ENCODE assay signal across 8 cellular contexts in the genomic region with DNA sequence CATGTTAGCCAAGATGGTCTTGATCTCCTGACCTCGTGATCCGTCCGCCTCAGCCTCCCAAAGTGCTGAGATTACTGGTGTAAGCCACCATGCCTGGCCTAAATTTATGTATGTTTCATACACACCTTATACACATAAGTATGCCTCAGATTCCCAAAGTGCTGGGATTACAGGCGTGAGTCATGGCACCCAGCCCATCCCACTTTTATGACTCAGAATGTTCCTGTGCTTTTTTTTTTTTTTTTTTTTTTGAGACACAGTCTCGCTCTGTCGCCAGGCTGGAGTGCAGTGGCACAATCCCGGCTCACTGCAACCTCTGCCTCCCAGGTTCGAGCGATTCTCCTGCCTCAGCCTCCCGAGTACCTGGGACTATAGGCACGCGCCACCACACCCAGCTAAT.
A peak's percentile ranks its signal among the peaks of the same experiment; 100 is the strongest.
DNase-seq lines count a peak whose midpoint lies in the region; ATAC-seq and TF ChIP-seq lines count a peak whose summit lies in the region.
"Not testable (repeated sequence)": the region's sequence is repeated elsewhere in the genome, so short reads cannot be mapped to it uniquely, and the experiment has no call there.

No MANE protein-coding gene starts in this region.

- peak overlapping the region; percentile 24 for H3K27ac ChIP-seq in RWPE2 (ENCODE audit: poor library complexity, severe bottlenecking)
- H3K27ac ChIP-seq in epithelial cell of prostate = not testable (repeated sequence)

- peaks cover 38% of the 10 kb centered on the region for H3K36me3 Mint-ChIP-seq in osteocyte (ENCODE audit: unreplicated experiment)

- DNase-seq in A172 (ENCODE audit: low spot score) = peak; percentile 86
- peak; percentile 85 for DNase-seq in EL
- peak; percentile 87 for DNase-seq in HT1080 (ENCODE audit: low read depth)
- peak; percentile 74 for DNase-seq in RWPE2 (ENCODE audit: low spot score)
- peak; percentile 62 for DNase-seq in astrocyte of the cerebellum (ENCODE audit: low read depth)
- DNase-seq in epithelial cell of prostate (ENCODE audit: low read depth, low spot score) = peak; percentile 33
- peak; percentile 29 for DNase-seq in hepatic stellate cell (ENCODE audit: low spot score)
- not testable (repeated sequence) for DNase-seq in osteocyte (ENCODE audit: extremely low spot score, unreplicated experiment)

- not testable (repeated sequence) for H3K4me1 Mint-ChIP-seq in osteocyte (ENCODE audit: unreplicated experiment)

- not testable (repeated sequence) for H3K4me3 Mint-ChIP-seq in osteocyte (ENCODE audit: unreplicated experiment)

- peak overlapping the region; percentile 62 for H3K27ac Mint-ChIP-seq in osteocyte (ENCODE audit: unreplicated experiment)

- not testable (repeated sequence) for TF ChIP-seq CTCF in RWPE2 (IDR thresholded peaks at IDR 0.05; ENCODE audit: poor library complexity, severe bottlenecking); astrocyte of the cerebellum (IDR thresholded peaks at IDR 0.05; ENCODE audit: low read depth, low read length, missing control alignments); osteocyte (IDR thresholded peaks at IDR 0.05)

- ATAC-seq in RWPE2 (ENCODE audit: low read depth) = peak; percentile 99

- not testable (repeated sequence) for H3K27me3 ChIP-seq in RWPE2 (ENCODE audit: insufficient read depth, poor library complexity, severe bottlenecking)

- peaks cover 84% of the 10 kb centered on the region for H3K36me3 ChIP-seq in RWPE2 (ENCODE audit: low read depth)

- not testable (repeated sequence) for H3K4me1 ChIP-seq in RWPE2 (ENCODE audit: insufficient read depth, poor library complexity, severe bottlenecking)

- H3K9me3 Mint-ChIP-seq in osteocyte (ENCODE audit: unreplicated experiment) = not testable (repeated sequence)

- H3K9me3 ChIP-seq in RWPE2 (ENCODE audit: severe bottlenecking) = not testable (repeated sequence)

- in situ Hi-C loops in astrocyte of the cerebellum (cut with HindIII; ENCODE audit: low sequenced_read_pairs) = not testable (repeated sequence)

- H3K27me3 Mint-ChIP-seq in osteocyte (ENCODE audit: unreplicated experiment) = not testable (repeated sequence)

- H3K4me3 ChIP-seq in RWPE2 (ENCODE audit: severe bottlenecking); astrocyte of the cerebellum (ENCODE audit: low read depth, low read length): not testable (repeated sequence)
